In genomic region chr17:31508310-31509094, GRCh38 we compare ENCODE assay signal across 8 cellular contexts.
A peak's percentile ranks its signal among the peaks of the same experiment; 100 is the strongest.
DNase-seq lines count a peak whose midpoint lies in the region; ATAC-seq and TF ChIP-seq lines count a peak whose summit lies in the region.

No MANE protein-coding gene starts in this region.

- no peaks in the 10 kb centered on the region for H3K27me3 ChIP-seq in CD8-positive, alpha-beta memory T cell (ENCODE audit: insufficient read depth, low read length, poor library complexity, severe bottlenecking)

- CTCF ChIA-PET in CD8-positive, alpha-beta memory T cell (lab: Charles Lee): interaction anchor here (1.0 to 5.6 kb wide), 9 partner anchors 9 to 71 kb away, joined by 3 to 48 read pairs (median 9); no protein-coding TSS in a partner anchor

- H3K4me1 Mint-ChIP-seq in CD8-positive, alpha-beta memory T cell: peaks cover 61 to 84% (median 76%) of the 10 kb centered on the region in 3 donors

- H3K4me1 ChIP-seq in CD8-positive, alpha-beta memory T cell (ENCODE audit: insufficient read depth, low read length): peaks cover 66% of the 10 kb centered on the region

- H3K9me3 ChIP-seq in CD8-positive, alpha-beta memory T cell (ENCODE audit: low read length): no peaks in the 10 kb centered on the region

- POLR2A ChIA-PET in CD8-positive, alpha-beta memory T cell (lab: Charles Lee): interaction anchor here (0.5 to 5.0 kb wide), 5 partner anchors 8 to 64 kb away, joined by 3 to 51 read pairs (median 3); no protein-coding TSS in a partner anchor

- peak; percentile 67 for ATAC-seq in GM19463 (IDR thresholded peaks at IDR 0.05; ENCODE audit: unreplicated experiment)

- H3K27ac Mint-ChIP-seq in CD8-positive, alpha-beta memory T cell: peak overlapping the region; percentile 92 to 100 (median 98)

- no peaks in the 10 kb centered on the region for H3K27me3 Mint-ChIP-seq in CD8-positive, alpha-beta memory T cell

- no peaks in the 10 kb centered on the region for H3K36me3 ChIP-seq in CD8-positive, alpha-beta memory T cell (ENCODE audit: insufficient read depth, low read length)

- H3K4me3 ChIP-seq in CD8-positive, alpha-beta memory T cell (ENCODE audit: low read length): peak overlapping the region; percentile 73
- H3K4me3 ChIP-seq in fibroblast of villous mesenchyme (ENCODE audit: low read depth, low read length): no peak overlapping the region

- peak overlapping the region; percentile 85 to 96 (median 90) for H3K4me3 Mint-ChIP-seq in CD8-positive, alpha-beta memory T cell

- peak overlapping the region; percentile 70 for H3K27ac ChIP-seq in CD8-positive, alpha-beta memory T cell (ENCODE audit: low read depth, low read length)

- H3K36me3 Mint-ChIP-seq in CD8-positive, alpha-beta memory T cell: peaks cover 0 to 1% (median 1%) of the 10 kb centered on the region in 3 donors

- peak; percentile 27 for TF ChIP-seq CTCF in fibroblast of villous mesenchyme (IDR thresholded peaks at IDR 0.05; ENCODE audit: insufficient read depth, low read depth, low read length)

- DNase-seq in CD8-positive, alpha-beta memory T cell: peak; percentile 55 to 90 (median 86)
- DNase-seq in HUDEP-2 (lab: John Stamatoyannopoulos, UW; ENCODE audit: unreplicated experiment in 76 of 76): peak in 45 of 76 experiments; percentile 3 to 62 (median 36)
- peak; percentile 37 to 49 for DNase-seq in activated CD8-positive, alpha-beta memory T cell treated with anti-CD3 and anti-CD28 coated beads for 4 hours (ENCODE audit: low read depth in 2 of 2)
- no peak for DNase-seq in fibroblast of villous mesenchyme (ENCODE audit: low read depth)
- peak; percentile 38 to 50 for DNase-seq in stimulated activated CD8-positive, alpha-beta memory T cell treated with anti-CD3 and anti-CD28 coated beads, Interleukin-15, amount 100 ng/mL, for 4 hours (ENCODE audit: low read depth in 2 of 2)
- no peak for DNase-seq in cortex of kidney (lab: John Stamatoyannopoulos, UW)
- DNase-seq in NCI-H1105 treated with DMSO at 0.1 percent for 48 hours (lab: John Stamatoyannopoulos, UW): no peak

- H3K9me3 Mint-ChIP-seq in CD8-positive, alpha-beta memory T cell: no peaks in the 10 kb centered on the region

Comparison
In these comparisons a context has a peak if more than half of its experiments do, and no peak if none do; other contexts are left out.
1. DNase-seq: peak in CD8-positive, alpha-beta memory T cell (5 of 5), HUDEP-2 (45 of 76), activated CD8-positive, alpha-beta memory T cell treated with anti-CD3 and anti-CD28 coated beads for 4 hours (2 of 2) and stimulated activated CD8-positive, alpha-beta memory T cell treated with anti-CD3 and anti-CD28 coated beads, Interleukin-15, amount 100 ng/mL, for 4 hours (2 of 2); none in fibroblast of villous mesenchyme (single experiment), cortex of kidney (single experiment) and NCI-H1105 treated with DMSO at 0.1 percent for 48 hours (single experiment).